Comparison of ENCODE assay signal across 8 cellular contexts in the genomic region with DNA sequence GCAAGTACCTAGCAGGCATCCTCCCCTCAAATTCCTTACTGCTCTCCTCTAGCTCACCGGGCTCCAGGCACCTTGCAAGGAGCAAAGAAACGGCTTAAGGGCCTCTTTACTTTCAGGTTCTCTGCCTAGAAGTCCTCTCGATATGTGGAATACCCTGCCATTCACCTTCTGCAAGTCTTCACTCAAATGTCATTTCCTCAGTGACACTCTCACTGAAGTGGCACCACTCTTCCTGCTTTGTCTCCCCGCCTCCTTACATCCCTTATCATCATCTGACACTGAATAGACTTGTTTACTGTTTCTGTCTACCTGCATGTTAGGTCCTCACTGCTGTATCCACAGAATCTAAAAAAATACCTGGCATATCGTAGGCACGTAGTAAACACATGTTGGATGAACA. TPM values are rescaled to one million over a fixed set of nuclear protein-coding genes. Genes with fewer than 3 reads are reported as not detected.
DNase-seq lines count a peak whose midpoint lies in the region; ATAC-seq and TF ChIP-seq lines count a peak whose summit lies in the region.

No MANE protein-coding gene starts in this region.

- H3K4me1 ChIP-seq in naive thymus-derived CD4-positive, alpha-beta T cell (ENCODE audit: control insufficient read depth in 2 of 2, insufficient read depth in 2 of 2, low read length in 2 of 2), result peaks cover 25 to 32% of the 10 kb centered on the region in 2 donors

- H3K27me3 ChIP-seq in naive thymus-derived CD4-positive, alpha-beta T cell (ENCODE audit: control insufficient read depth in 2 of 2, insufficient read depth in 2 of 2, low read length in 2 of 2), result no peaks in the 10 kb centered on the region

- POLR2A ChIA-PET in naive thymus-derived CD4-positive, alpha-beta T cell (lab: Charles Lee), result interaction anchor here (0.9 to 8.3 kb wide), 6 partner anchors 11 to 48 kb away, joined by 3 to 90 read pairs (median 8); a partner anchor contains a TSS

- TF ChIP-seq CTCF in AG10803 (conservative IDR thresholded peaks at IDR 0.05; ENCODE audit: low read length) (no peak), LNCaP clone FGC (IDR thresholded peaks at IDR 0.05; ENCODE audit: control insufficient read depth, extremely low read depth, insufficient read depth) (no peak), chondrocyte (IDR thresholded peaks at IDR 0.05) (no peak)

- no peaks in the 10 kb centered on the region for H3K9me3 ChIP-seq in naive thymus-derived CD4-positive, alpha-beta T cell (ENCODE audit: control insufficient read depth in 2 of 3, low read length in 3 of 3)

- CTCF ChIA-PET in naive thymus-derived CD4-positive, alpha-beta T cell (lab: Charles Lee), result interaction anchor here (0.6 to 2.7 kb wide), 2 partner anchors 22 to 48 kb away, joined by 3 to 14 read pairs; no protein-coding TSS in a partner anchor

- peak overlapping the region; percentile 91 for H3K27ac ChIP-seq in naive thymus-derived CD4-positive, alpha-beta T cell (ENCODE audit: low read depth, low read length)

- no peaks in the 10 kb centered on the region for H3K9me3 Mint-ChIP-seq in chondrocyte (ENCODE audit: low read depth)
- no peaks in the 10 kb centered on the region for H3K9me3 Mint-ChIP-seq in naive thymus-derived CD4-positive, alpha-beta T cell

- H3K4me3 ChIP-seq in AG10803 (ENCODE audit: low read length) (peak overlapping the region; percentile 99), LNCaP clone FGC (ENCODE audit: low read depth, low read length) (peak overlapping the region; percentile 97)
- H3K4me3 ChIP-seq in naive thymus-derived CD4-positive, alpha-beta T cell (ENCODE audit: low read length), result peak overlapping the region; percentile 99

- intact Hi-C loops in naive thymus-derived CD4-positive, alpha-beta T cell (cut with micrococcal nuclease), result loop anchor here (1.0 to 5.0 kb wide), 17 partner anchors 19 to 823 kb away; a partner anchor contains a TSS
- intact Hi-C loops in posterior vena cava (cut with DNase I), result no loop called here

- peak overlapping the region; percentile 96 for H3K27ac Mint-ChIP-seq in chondrocyte (ENCODE audit: unreplicated experiment)
- peak overlapping the region; percentile 77 to 99 (median 96) for H3K27ac Mint-ChIP-seq in naive thymus-derived CD4-positive, alpha-beta T cell

- H3K27me3 Mint-ChIP-seq in chondrocyte (ENCODE audit: low read depth), result no peaks in the 10 kb centered on the region
- no peaks in the 10 kb centered on the region for H3K27me3 Mint-ChIP-seq in naive thymus-derived CD4-positive, alpha-beta T cell

- H3K4me1 Mint-ChIP-seq in chondrocyte (ENCODE audit: low read depth), result peaks cover 22% of the 10 kb centered on the region
- peaks cover 35 to 64% (median 51%) of the 10 kb centered on the region in 7 donors for H3K4me1 Mint-ChIP-seq in naive thymus-derived CD4-positive, alpha-beta T cell

- peaks cover 0 to 44% (median 22%) of the 10 kb centered on the region in 3 experiments for H3K36me3 ChIP-seq in naive thymus-derived CD4-positive, alpha-beta T cell (ENCODE audit: control insufficient read depth in 2 of 3, insufficient read depth in 3 of 3, low read length in 3 of 3)

- H3K36me3 Mint-ChIP-seq in chondrocyte (ENCODE audit: low read depth), result peaks cover 9% of the 10 kb centered on the region
- peaks cover 4 to 20% (median 15%) of the 10 kb centered on the region in 5 donors for H3K36me3 Mint-ChIP-seq in naive thymus-derived CD4-positive, alpha-beta T cell

- DNase-seq in AG10803 (ENCODE audit: low read depth) (no peak), LNCaP clone FGC (ENCODE audit: low read depth) (no peak), chondrocyte (ENCODE audit: low spot score) (no peak), HK-2 (ENCODE audit: unreplicated experiment) (no peak), posterior vena cava (ENCODE audit: low spot score) (no peak), NCI-H1105 (lab: John Stamatoyannopoulos, UW) (no peak)
- DNase-seq in naive thymus-derived CD4-positive, alpha-beta T cell, result peak in 6 of 9 donors; percentile 17 to 41 (median 36)

- peak overlapping the region; percentile 94 for H3K4me3 Mint-ChIP-seq in chondrocyte (ENCODE audit: unreplicated experiment)
- H3K4me3 Mint-ChIP-seq in naive thymus-derived CD4-positive, alpha-beta T cell, result peak overlapping the region; percentile 88 to 100 (median 98)

- ATAC-seq in naive thymus-derived CD4-positive, alpha-beta T cell, result no peak
- no peak for ATAC-seq in GM19397 (IDR thresholded peaks at IDR 0.05; ENCODE audit: unreplicated experiment)

RNA-seq across cellular contexts. Expression of a gene that starts 0.9 kb away (rescaled TPM):
- total RNA-seq in chondrocyte (9.5 to 12.7 TPM (median 11.8 TPM) in 3 replicates), posterior vena cava (10 to 100 TPM in 1 of 2 donors, 1 to 10 TPM in 1; 9.9 to 12.5 TPM)
- 10 to 100 TPM; 31.4 to 50.3 (median 34.8) TPM for total RNA-seq in naive thymus-derived CD4-positive, alpha-beta T cell
- 10 to 100 TPM; 22.1 to 35.6 TPM for polyA plus RNA-seq in naive thymus-derived CD4-positive, alpha-beta T cell

RNA-seq across cellular contexts. Expression of a gene that starts 1.0 kb away (rescaled TPM):
- total RNA-seq in chondrocyte (25.1 to 41.8 TPM (median 26.7 TPM) in 3 replicates), posterior vena cava (10 to 100 TPM; 18.1 to 22.9 TPM)
- total RNA-seq in naive thymus-derived CD4-positive, alpha-beta T cell, result 10 to 100 TPM; 60.8 to 95.1 (median 89.4) TPM
- polyA plus RNA-seq in naive thymus-derived CD4-positive, alpha-beta T cell, result 10 to 100 TPM; 42.5 to 47.6 TPM

RNA-seq across cellular contexts. Expression of a gene that starts 45.5 kb away (rescaled TPM):
- 49.5 to 57.3 TPM (median 55.9 TPM) in 3 replicates for total RNA-seq in chondrocyte
- total RNA-seq in naive thymus-derived CD4-positive, alpha-beta T cell, result 100 to 1,000 TPM; 112 to 248 (median 207) TPM
- polyA plus RNA-seq in naive thymus-derived CD4-positive, alpha-beta T cell, result 10 to 100 TPM; 29.3 to 31.1 TPM
- total RNA-seq in posterior vena cava, result 10 to 100 TPM; 28.4 to 39.7 TPM

Comparison
In these comparisons a context has a peak if more than half of its experiments do, and no peak if none do; other contexts are left out.
1. DNase-seq: peak in naive thymus-derived CD4-positive, alpha-beta T cell (6 of 9); none in AG10803 (single experiment), LNCaP clone FGC (single experiment), chondrocyte (single experiment), HK-2 (single experiment), posterior vena cava (single experiment) and NCI-H1105 (single experiment).
2. intact Hi-C loops: an anchor here in naive thymus-derived CD4-positive, alpha-beta T cell (1.0 to 5.0 kb wide); none called in posterior vena cava.
3. Peak in every context shown above with its lines, with median percentiles within 50 percentile points of each other: H3K4me3 ChIP-seq.